In genomic region chr11:72239296-72239848, GRCh38 we compare ENCODE assay signal across 9 cellular contexts. TPM values are rescaled to one million over a fixed set of nuclear protein-coding genes. Genes with fewer than 3 reads are reported as not detected.
DNase-seq lines count a peak whose midpoint lies in the region; ATAC-seq and TF ChIP-seq lines count a peak whose summit lies in the region.
"Had no signal": no experiment of that assay in that cellular context is flagged by ENCODE, and none has a peak within 500 bp of the region (broad histone marks: within the 10 kb centered on the region; RNA-seq: fewer than 3 reads in every experiment).

No MANE protein-coding gene starts in this region.

- peaks cover 29% of the 10 kb centered on the region for H3K4me1 Mint-ChIP-seq in activated naive CD8-positive, alpha-beta T cell (ENCODE audit: low read depth)

- H3K9me3 Mint-ChIP-seq in activated naive CD8-positive, alpha-beta T cell (ENCODE audit: low read depth) = no peaks in the 10 kb centered on the region

- ATAC-seq in HG02840 (IDR thresholded peaks at IDR 0.05; ENCODE audit: low FRiP score, unreplicated experiment) = no peak

- peaks cover 32% of the 10 kb centered on the region for H3K36me3 ChIP-seq in HUES48 (ENCODE audit: control insufficient read depth, insufficient read depth, low read length)
- H3K36me3 ChIP-seq in iPS DF 6.9 (ENCODE audit: control insufficient read depth, insufficient read depth, low read length) = peaks cover 11% of the 10 kb centered on the region
- H3K36me3 ChIP-seq in spleen = peaks cover 0 to 45% (median 37%) of the 10 kb centered on the region in 6 donors
- peaks cover 40% of the 10 kb centered on the region for H3K36me3 ChIP-seq in SJCRH30

- peaks cover 27% of the 10 kb centered on the region for H3K27me3 Mint-ChIP-seq in activated naive CD8-positive, alpha-beta T cell

- intact Hi-C loops in spleen (cut with DNase I; ENCODE audit: low total_unique reads) = no loop called here

- H3K36me3 Mint-ChIP-seq in activated naive CD8-positive, alpha-beta T cell = peaks cover 2% of the 10 kb centered on the region

- no peak overlapping the region for H3K27ac Mint-ChIP-seq in activated naive CD8-positive, alpha-beta T cell

- peaks cover 59% of the 10 kb centered on the region for H3K27me3 ChIP-seq in HUES48 (ENCODE audit: control insufficient read depth, insufficient read depth, low read length)
- H3K27me3 ChIP-seq in iPS DF 6.9 (ENCODE audit: control insufficient read depth, insufficient read depth, low read length) = peaks cover 41% of the 10 kb centered on the region
- peaks cover 9 to 60% (median 55%) of the 10 kb centered on the region in 7 donors for H3K27me3 ChIP-seq in spleen (replicated peaks in 1 of 7)
- no peaks in the 10 kb centered on the region for H3K27me3 ChIP-seq in SJCRH30

- no peak overlapping the region for H3K9ac ChIP-seq in HUES48 (ENCODE audit: low read depth, low read length)

- DNase-seq in COLO668 (lab: John Stamatoyannopoulos, UW; ENCODE audit: unreplicated experiment) (peak; percentile 57), iPS DF 6.9 (ENCODE audit: low read depth, low spot score) (no peak), spleen (peak; percentile 83), SJCRH30 (no peak), cerebellum (ENCODE audit: low spot score) (no peak)

- peak overlapping the region; percentile 79 for H3K4me3 Mint-ChIP-seq in activated naive CD8-positive, alpha-beta T cell

- TF ChIP-seq CTCF in spleen (IDR thresholded peaks at IDR 0.05 in 8 of 11, conservative IDR thresholded peaks at IDR 0.05 in 3 of 11) = no peak

- H3K9me3 ChIP-seq in HUES48 (ENCODE audit: control insufficient read depth, insufficient read depth, low read length) (no peaks in the 10 kb centered on the region), iPS DF 6.9 (ENCODE audit: control insufficient read depth, insufficient read depth, low read length) (no peaks in the 10 kb centered on the region), spleen (peaks cover 0 to 7% (median 0%) of the 10 kb centered on the region in 8 donors), SJCRH30 (replicated peaks) (no peaks in the 10 kb centered on the region)

- H3K4me1 ChIP-seq in HUES48 (ENCODE audit: control insufficient read depth, insufficient read depth, low read length) (peaks cover 23% of the 10 kb centered on the region), iPS DF 6.9 (ENCODE audit: control insufficient read depth, insufficient read depth, low read length) (peaks cover 15% of the 10 kb centered on the region), spleen (peaks cover 21 to 59% (median 42%) of the 10 kb centered on the region in 6 donors), SJCRH30 (no peaks in the 10 kb centered on the region)

- no peak for TF ChIP-seq POLR2A in spleen (IDR thresholded peaks at IDR 0.05)

- H3K27ac ChIP-seq in HUES48 (ENCODE audit: low read depth, low read length) (no peak overlapping the region), iPS DF 6.9 (ENCODE audit: low read length) (no peak overlapping the region), spleen (peak overlapping the region in 1 of 8 donors; percentile 26), SJCRH30 (no peak overlapping the region)

- H3K4me3 ChIP-seq in HUES48 (ENCODE audit: low read depth, low read length) (peak overlapping the region; percentile 47), iPS DF 6.9 (ENCODE audit: low read length) (peak overlapping the region; percentile 28; the same call in 1 of the 2 replicates), spleen (peak overlapping the region in 7 of 8 donors; percentile 13 to 64 (median 30)), SJCRH30 (no peak overlapping the region)

- no CpG with 5 or more reads among the region's 27 CpGs for WGBS in iPS DF 6.9 (ENCODE audit: insufficient coverage, insufficient read length)
- WGBS in spleen, 5 donors = 8 to 16% (median 13%) methylated on average over 25 to 27 of the region's 27 CpGs

RNA-seq across cellular contexts. Expression of gene PHOX2A, which starts 4.6 kb away (rescaled TPM):
- total RNA-seq in spleen (not detected), cerebellum (not detected)
- under 1 TPM in 1 of 3 donors, not detected in 2; 0.33 TPM for polyA plus RNA-seq in spleen
- total RNA-seq in SJCRH30 (2014; rRNA removed; shearing (Covaris generic)) = not detected in 2 replicates
- total RNA-seq: lower leg skin had no signal

RNA-seq across cellular contexts. Expression of gene INPPL1, which starts 14.8 kb away (rescaled TPM):
- total RNA-seq in spleen = 100 to 1,000 TPM in 6 of 7 donors, 10 to 100 TPM in 1; 93.4 to 177 (median 141) TPM
- polyA plus RNA-seq in spleen = 100 to 1,000 TPM in 1 of 3 donors, 10 to 100 TPM in 2; 28.2 to 104 (median 52.6) TPM
- 141 and 168 TPM in 2 replicates for total RNA-seq in SJCRH30 (2014; rRNA removed; shearing (Covaris generic))
- total RNA-seq in cerebellum = 23.9 TPM

RNA-seq across cellular contexts. Expression of gene FOLR2, which starts 22.8 kb away (rescaled TPM):
- 10 to 100 TPM; 18.9 to 62.3 (median 23.1) TPM for total RNA-seq in spleen
- 10 to 100 TPM; 16.1 to 26.6 (median 20.7) TPM for polyA plus RNA-seq in spleen
- total RNA-seq in SJCRH30 (2014; rRNA removed; shearing (Covaris generic)) = not detected in 2 replicates
- 7.3 TPM for total RNA-seq in cerebellum

RNA-seq across cellular contexts. Expression of gene FOLR1, which starts 47.4 kb away (rescaled TPM):
- not detected for total RNA-seq in spleen
- under 1 TPM in 1 of 3 donors, not detected in 2; 0.10 TPM for polyA plus RNA-seq in spleen
- 0.56 and 0.77 TPM in 2 replicates for total RNA-seq in SJCRH30 (2014; rRNA removed; shearing (Covaris generic))
- 0.82 TPM for total RNA-seq in cerebellum

Comparison
In these comparisons a context has a peak if more than half of its experiments do, and no peak if none do; other contexts are left out.
1. DNase-seq: peak in COLO668 (single experiment) and spleen (single experiment); none in iPS DF 6.9 (single experiment), SJCRH30 (0 of 2) and cerebellum (single experiment).